9 cellular contexts compared by ENCODE assay signal in the genomic region with DNA sequence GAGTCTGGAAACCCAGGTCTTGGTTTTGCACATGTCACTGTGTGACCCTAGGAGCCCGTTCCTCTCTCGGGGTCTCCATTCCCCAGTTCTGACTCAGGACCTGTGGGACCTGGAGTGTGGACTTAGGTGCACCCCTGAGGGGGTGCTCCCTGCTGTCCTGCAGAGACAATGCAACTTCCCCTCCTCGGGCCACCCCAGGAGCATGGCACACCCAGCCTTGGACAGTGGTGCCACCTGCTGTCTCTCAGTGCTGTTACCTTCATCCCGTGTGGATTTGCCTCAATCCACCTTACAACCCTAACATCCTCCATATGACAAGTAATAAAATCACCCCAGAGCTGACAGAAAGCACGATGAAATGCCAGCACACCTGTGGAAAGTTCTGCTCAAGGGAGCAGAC. TPM values are rescaled to one million over a fixed set of nuclear protein-coding genes. Genes with fewer than 3 reads are reported as not detected.
DNase-seq lines count a peak whose midpoint lies in the region; ATAC-seq and TF ChIP-seq lines count a peak whose summit lies in the region.
"Had no signal": no experiment of that assay in that cellular context is flagged by ENCODE, and none has a peak within 500 bp of the region (broad histone marks: within the 10 kb centered on the region; RNA-seq: fewer than 3 reads in every experiment).

No MANE protein-coding gene starts in this region.

- H3K4me3 ChIP-seq in CD4-positive, CD25-positive, alpha-beta regulatory T cell (ENCODE audit: low read depth, low read length), result no peak overlapping the region
- no peak overlapping the region for H3K4me3 ChIP-seq in MM.1S (ENCODE audit: low read length)
- no peak overlapping the region for H3K4me3 ChIP-seq in mesendoderm (ENCODE audit: low read length)

- no peak overlapping the region for H3K4ac ChIP-seq in mesendoderm (ENCODE audit: low read depth, low read length)

- H3K79me2 ChIP-seq in MM.1S (ENCODE audit: low read length), result no peaks in the 10 kb centered on the region
- H3K79me2 ChIP-seq in mesendoderm (ENCODE audit: control insufficient read depth, insufficient read depth, low read length), result no peaks in the 10 kb centered on the region

- peak in 2 of 3 donors; percentile 18 to 30 for DNase-seq in CD4-positive, CD25-positive, alpha-beta regulatory T cell
- no peak for DNase-seq in MM.1S
- no peak for DNase-seq in activated naive CD8-positive, alpha-beta T cell treated with anti-CD3 and anti-CD28 coated beads, Interleukin-2, amount 10 ng/mL, durations not matched to agents 7 days and 5 days
- peak; percentile 24 for DNase-seq in mesendoderm
- DNase-seq in D341Med (ENCODE audit: low spot score), result no peak
- DNase-seq in NCI-H1930 (lab: John Stamatoyannopoulos, UW), result no peak
- DNase-seq in NCI-H2081 treated with DMSO at 0.1 percent for 48 hours (lab: John Stamatoyannopoulos, UW), result no peak
- no peak for DNase-seq in effector CD8-positive, alpha-beta T cell (lab: John Stamatoyannopoulos, UW)

- no peak overlapping the region for H2BK120ac ChIP-seq in mesendoderm (ENCODE audit: low read depth, low read length)

- no peaks in the 10 kb centered on the region for H3K9me2 ChIP-seq in MM.1S (replicated peaks; ENCODE audit: insufficient read depth, low read length)

- TF ChIP-seq CTCF in MM.1S (IDR thresholded peaks at IDR 0.05; ENCODE audit: low read length), result peak; percentile 32

- H3F3A ChIP-seq in MM.1S (ENCODE audit: insufficient read depth, low read length), result no peaks in the 10 kb centered on the region

- H3K9me3 ChIP-seq in CD4-positive, CD25-positive, alpha-beta regulatory T cell (ENCODE audit: control insufficient read depth in 2 of 2, low read length in 2 of 2), result no peaks in the 10 kb centered on the region
- no peaks in the 10 kb centered on the region for H3K9me3 ChIP-seq in MM.1S (replicated peaks; ENCODE audit: insufficient read depth, low read length)

- H3K4me3 Mint-ChIP-seq in CD4-positive, CD25-positive, alpha-beta regulatory T cell, result no peak overlapping the region
- no peak overlapping the region for H3K4me3 Mint-ChIP-seq in activated naive CD8-positive, alpha-beta T cell treated with anti-CD3 and anti-CD28 coated beads, Interleukin-2, amount 10 ng/mL, durations not matched to agents 7 days and 5 days

- H2BK5ac ChIP-seq in mesendoderm (ENCODE audit: low read length), result no peak overlapping the region

- no CpG with 5 or more reads among the region's 5 CpGs for WGBS in mesendoderm (ENCODE audit: extremely low coverage, insufficient coverage, low lambda C conversion rate)

- H3K9me3 Mint-ChIP-seq in CD4-positive, CD25-positive, alpha-beta regulatory T cell, result peaks cover 0 to 2% (median 0%) of the 10 kb centered on the region in 7 donors
- no peaks in the 10 kb centered on the region for H3K9me3 Mint-ChIP-seq in activated naive CD8-positive, alpha-beta T cell treated with anti-CD3 and anti-CD28 coated beads, Interleukin-2, amount 10 ng/mL, durations not matched to agents 7 days and 5 days

- H3K9ac ChIP-seq in MM.1S (ENCODE audit: low read length) (no peak overlapping the region), mesendoderm (ENCODE audit: low read length) (no peak overlapping the region)

- no peaks in the 10 kb centered on the region for H3K4me1 Mint-ChIP-seq in CD4-positive, CD25-positive, alpha-beta regulatory T cell
- no peaks in the 10 kb centered on the region for H3K4me1 Mint-ChIP-seq in activated naive CD8-positive, alpha-beta T cell treated with anti-CD3 and anti-CD28 coated beads, Interleukin-2, amount 10 ng/mL, durations not matched to agents 7 days and 5 days

- no peak for ATAC-seq in CD4-positive, CD25-positive, alpha-beta regulatory T cell (ENCODE audit: low read depth in 2 of 2)
- ATAC-seq in activated naive CD8-positive, alpha-beta T cell treated with anti-CD3 and anti-CD28 coated beads, Interleukin-2, amount 10 ng/mL, durations not matched to agents 7 days and 5 days (ENCODE audit: low read depth), result peak; percentile 50

- no peaks in the 10 kb centered on the region for H3K79me1 ChIP-seq in mesendoderm (ENCODE audit: low read length)

- H3K36me3 ChIP-seq in CD4-positive, CD25-positive, alpha-beta regulatory T cell (ENCODE audit: control insufficient read depth, insufficient read depth, low read length), result no peaks in the 10 kb centered on the region
- H3K36me3 ChIP-seq in MM.1S (replicated peaks; ENCODE audit: insufficient read depth, low read length), result no peaks in the 10 kb centered on the region
- H3K36me3 ChIP-seq in mesendoderm (ENCODE audit: control insufficient read depth, insufficient read depth, low read length), result peaks cover 3% of the 10 kb centered on the region

- no peak overlapping the region for H3K56ac ChIP-seq in mesendoderm (ENCODE audit: low read length)

- H2BK15ac ChIP-seq in mesendoderm (replicated peaks; ENCODE audit: low read depth), result no peak overlapping the region

- H3K4me1 ChIP-seq in CD4-positive, CD25-positive, alpha-beta regulatory T cell (ENCODE audit: control insufficient read depth, insufficient read depth, low read length, poor library complexity, severe bottlenecking), result no peaks in the 10 kb centered on the region
- H3K4me1 ChIP-seq in MM.1S (ENCODE audit: low read length) (no peaks in the 10 kb centered on the region), mesendoderm (ENCODE audit: control insufficient read depth, low read depth, low read length) (no peaks in the 10 kb centered on the region)

- no peak overlapping the region for H3K23ac ChIP-seq in mesendoderm (ENCODE audit: low read length)

- POLR2A ChIA-PET in activated naive CD8-positive, alpha-beta T cell treated with anti-CD3 and anti-CD28 coated beads, Interleukin-2, amount 10 ng/mL, durations not matched to agents 7 days and 5 days (lab: Charles Lee), result no interaction called here

- no peaks in the 10 kb centered on the region for H3K36me3 Mint-ChIP-seq in CD4-positive, CD25-positive, alpha-beta regulatory T cell
- peaks cover under 1% of the 10 kb centered on the region for H3K36me3 Mint-ChIP-seq in activated naive CD8-positive, alpha-beta T cell treated with anti-CD3 and anti-CD28 coated beads, Interleukin-2, amount 10 ng/mL, durations not matched to agents 7 days and 5 days

- H3K27ac Mint-ChIP-seq in CD4-positive, CD25-positive, alpha-beta regulatory T cell, result no peak overlapping the region
- no peak overlapping the region for H3K27ac Mint-ChIP-seq in activated naive CD8-positive, alpha-beta T cell treated with anti-CD3 and anti-CD28 coated beads, Interleukin-2, amount 10 ng/mL, durations not matched to agents 7 days and 5 days

- H4K8ac ChIP-seq in mesendoderm (ENCODE audit: low read depth, low read length), result no peak overlapping the region

- H3K4me2 ChIP-seq in MM.1S (ENCODE audit: low read depth, low read length), result no peak overlapping the region
- H3K4me2 ChIP-seq in mesendoderm (ENCODE audit: low read length), result no peak overlapping the region

- no peak overlapping the region for H4K5ac ChIP-seq in mesendoderm (ENCODE audit: low read length)

- no peak overlapping the region for H3K27ac ChIP-seq in CD4-positive, CD25-positive, alpha-beta regulatory T cell (ENCODE audit: insufficient read depth, low read length, poor library complexity, severe bottlenecking)
- H3K27ac ChIP-seq in MM.1S (ENCODE audit: low read length) (no peak overlapping the region), mesendoderm (ENCODE audit: low read depth, low read length) (no peak overlapping the region)

- no peak overlapping the region for H2AFZ ChIP-seq in MM.1S (ENCODE audit: low read length)

- no peak overlapping the region for H2AK5ac ChIP-seq in mesendoderm (ENCODE audit: low read length)

- H3K27me3 ChIP-seq in CD4-positive, CD25-positive, alpha-beta regulatory T cell (ENCODE audit: control insufficient read depth, insufficient read depth, low read length), result no peaks in the 10 kb centered on the region
- H3K27me3 ChIP-seq in MM.1S (replicated peaks; ENCODE audit: insufficient read depth, low read length) (peaks cover 21% of the 10 kb centered on the region), mesendoderm (ENCODE audit: insufficient read depth, low read length, poor library complexity) (no peaks in the 10 kb centered on the region)

- H3K27me3 Mint-ChIP-seq in CD4-positive, CD25-positive, alpha-beta regulatory T cell, result peaks cover 5% of the 10 kb centered on the region
- no peaks in the 10 kb centered on the region for H3K27me3 Mint-ChIP-seq in activated naive CD8-positive, alpha-beta T cell treated with anti-CD3 and anti-CD28 coated beads, Interleukin-2, amount 10 ng/mL, durations not matched to agents 7 days and 5 days

- no peak overlapping the region for H3K18ac ChIP-seq in mesendoderm (ENCODE audit: low read length)

- no peaks in the 10 kb centered on the region for H4K20me1 ChIP-seq in MM.1S (ENCODE audit: insufficient read depth, low read length)

RNA-seq across cellular contexts. Expression of a gene that starts 27.5 kb away (rescaled TPM):
- total RNA-seq in CD4-positive, CD25-positive, alpha-beta regulatory T cell, result not detected
- polyA plus RNA-seq in CD4-positive, CD25-positive, alpha-beta regulatory T cell, result not detected
- under 1 TPM; 0.71 to 0.72 TPM for total RNA-seq in activated naive CD8-positive, alpha-beta T cell treated with anti-CD3 and anti-CD28 coated beads, Interleukin-2, amount 10 ng/mL, durations not matched to agents 7 days and 5 days
- 0.31 TPM for polyA plus RNA-seq in mesendoderm (2013, experiment 1 of 2)
- 0.22 TPM for polyA plus RNA-seq in mesendoderm (2013, experiment 2 of 2)
- total RNA-seq: myocyte had no signal

RNA-seq across cellular contexts. Expression of a gene that starts 47.3 kb away (rescaled TPM):
- total RNA-seq in CD4-positive, CD25-positive, alpha-beta regulatory T cell, result not detected
- not detected for polyA plus RNA-seq in CD4-positive, CD25-positive, alpha-beta regulatory T cell
- total RNA-seq in activated naive CD8-positive, alpha-beta T cell treated with anti-CD3 and anti-CD28 coated beads, Interleukin-2, amount 10 ng/mL, durations not matched to agents 7 days and 5 days, result not detected
- polyA plus RNA-seq in mesendoderm (2013, experiment 1 of 2), result 0.06 TPM
- polyA plus RNA-seq in mesendoderm (2013, experiment 2 of 2), result 0.21 TPM
- total RNA-seq: myocyte had no signal

Comparison
In these comparisons a context has a peak if more than half of its experiments do, and no peak if none do; other contexts are left out.
1. DNase-seq: peak in CD4-positive, CD25-positive, alpha-beta regulatory T cell (2 of 3) and mesendoderm (single experiment); none in MM.1S (single experiment), activated naive CD8-positive, alpha-beta T cell treated with anti-CD3 and anti-CD28 coated beads, Interleukin-2, amount 10 ng/mL, durations not matched to agents 7 days and 5 days (single experiment), D341Med (single experiment), NCI-H1930 (0 of 2), NCI-H2081 treated with DMSO at 0.1 percent for 48 hours (single experiment) and effector CD8-positive, alpha-beta T cell (single experiment).